Comparison of ENCODE assay signal across 8 cellular contexts in genomic region chr5:16615737-16616535, GRCh38. TPM values are rescaled to one million over a fixed set of nuclear protein-coding genes. Genes with fewer than 3 reads are reported as not detected.
DNase-seq lines count a peak whose midpoint lies in the region; ATAC-seq and TF ChIP-seq lines count a peak whose summit lies in the region.

No MANE protein-coding gene starts in this region.

- TF ChIP-seq CTCF in DOHH2 (IDR thresholded peaks at IDR 0.05; ENCODE audit: low read depth, low read length, poor library complexity, severe bottlenecking) (no peak), gastrocnemius medialis (IDR thresholded peaks at IDR 0.05 in 4 of 5, conservative IDR thresholded peaks at IDR 0.05 in 1 of 5) (no peak)

- POLR2A ChIA-PET in activated CD4-positive, alpha-beta memory T cell treated with anti-CD3 and anti-CD28 coated beads, Interleukin-2, amount 10 ng/mL, durations not matched to agents 7 days and 5 days (lab: Charles Lee) = interaction anchor here (0.9 to 3.2 kb wide), 5 partner anchors 11 to 57 kb away, joined by 3 to 50 read pairs (median 4); no protein-coding TSS in a partner anchor

- CTCF ChIA-PET in activated CD4-positive, alpha-beta memory T cell treated with anti-CD3 and anti-CD28 coated beads, Interleukin-2, amount 10 ng/mL, durations not matched to agents 7 days and 5 days (lab: Charles Lee) = interaction anchor here (1.3 to 1.5 kb wide), 2 partner anchors 66 to 159 kb away, joined by 3 to 5 read pairs; no protein-coding TSS in a partner anchor

- no peak overlapping the region for H3K9ac ChIP-seq in Karpas-422 (ENCODE audit: low read length)

- H3K9me3 ChIP-seq in DOHH2 (ENCODE audit: control insufficient read depth, insufficient read depth, low read length) = no peaks in the 10 kb centered on the region
- no peaks in the 10 kb centered on the region for H3K9me3 ChIP-seq in gastrocnemius medialis
- no peaks in the 10 kb centered on the region for H3K9me3 ChIP-seq in Karpas-422 (ENCODE audit: low read length)

- H3K36me3 ChIP-seq in DOHH2 (ENCODE audit: control insufficient read depth, low read length) = no peaks in the 10 kb centered on the region
- no peaks in the 10 kb centered on the region for H3K36me3 ChIP-seq in gastrocnemius medialis
- H3K36me3 ChIP-seq in Karpas-422 (ENCODE audit: insufficient read depth, low read length) = no peaks in the 10 kb centered on the region

- H2AFZ ChIP-seq in Karpas-422 (ENCODE audit: low read length) = no peak overlapping the region

- intact Hi-C loops in left ventricle myocardium superior (cut with micrococcal nuclease) = no loop called here
- intact Hi-C loops in gastrocnemius medialis (cut with DNase I; ENCODE audit: low total_unique reads) = no loop called here

- DNase-seq in activated CD4-positive, alpha-beta memory T cell treated with anti-CD3 and anti-CD28 coated beads, Interleukin-2, amount 10 ng/mL, durations not matched to agents 7 days and 5 days = no peak
- DNase-seq in left ventricle myocardium superior = no peak
- DNase-seq in gastrocnemius medialis = no peak
- no peak for DNase-seq in Karpas-422
- no peak for DNase-seq in ecto neural progenitor cell (ENCODE audit: low spot score)

- H3K27ac Mint-ChIP-seq in activated CD4-positive, alpha-beta memory T cell treated with anti-CD3 and anti-CD28 coated beads, Interleukin-2, amount 10 ng/mL, durations not matched to agents 7 days and 5 days = peak overlapping the region; percentile 63

- H3K27me3 ChIP-seq in DOHH2 (ENCODE audit: control insufficient read depth, low read length) (peaks cover 40% of the 10 kb centered on the region), gastrocnemius medialis (no peaks in the 10 kb centered on the region), Karpas-422 (ENCODE audit: low read length) (no peaks in the 10 kb centered on the region)

- H3K4me3 ChIP-seq in DOHH2 (ENCODE audit: low read length) = peak overlapping the region; percentile 64
- peak overlapping the region; percentile 52 to 76 (median 68) for H3K4me3 ChIP-seq in gastrocnemius medialis
- no peak overlapping the region for H3K4me3 ChIP-seq in Karpas-422 (ENCODE audit: low read length)

- TF ChIP-seq POLR2A in gastrocnemius medialis (IDR thresholded peaks at IDR 0.05) = no peak

- H3K4me1 ChIP-seq in DOHH2 (ENCODE audit: control insufficient read depth, low read length) (peaks cover 21% of the 10 kb centered on the region), gastrocnemius medialis (peaks cover 0 to 10% of the 10 kb centered on the region in 2 donors), Karpas-422 (ENCODE audit: low read length) (0 out of 2 replicates have a peak, but pooled peaks cover 3% of the 10 kb centered on the region)

- H3K79me2 ChIP-seq in DOHH2 (ENCODE audit: control insufficient read depth, low read length) (no peaks in the 10 kb centered on the region), Karpas-422 (ENCODE audit: low read length) (no peaks in the 10 kb centered on the region)

- peak overlapping the region; percentile 72 for H3K4me2 ChIP-seq in DOHH2 (ENCODE audit: low read length)
- no peak overlapping the region for H3K4me2 ChIP-seq in Karpas-422 (ENCODE audit: low read depth, low read length, poor library complexity, severe bottlenecking)

- no peaks in the 10 kb centered on the region for H3F3A ChIP-seq in DOHH2 (ENCODE audit: control insufficient read depth, insufficient read depth)

- peaks cover 27% of the 10 kb centered on the region for H3K4me1 Mint-ChIP-seq in activated CD4-positive, alpha-beta memory T cell treated with anti-CD3 and anti-CD28 coated beads, Interleukin-2, amount 10 ng/mL, durations not matched to agents 7 days and 5 days

- in situ Hi-C loops in gastrocnemius medialis (cut with MboI; ENCODE audit: low sequenced_read_pairs in 4 of 4) = no loop called here

- H3K36me3 Mint-ChIP-seq in activated CD4-positive, alpha-beta memory T cell treated with anti-CD3 and anti-CD28 coated beads, Interleukin-2, amount 10 ng/mL, durations not matched to agents 7 days and 5 days (ENCODE audit: low read depth) = peaks cover 16% of the 10 kb centered on the region

- ATAC-seq in HG03159 (IDR thresholded peaks at IDR 0.05; ENCODE audit: unreplicated experiment) = peak; percentile 12
- peak; percentile 38 for ATAC-seq in left ventricle myocardium superior
- peak in 1 of 2 donors; percentile 8 for ATAC-seq in gastrocnemius medialis
- ATAC-seq in HG02678 (IDR thresholded peaks at IDR 0.05; ENCODE audit: unreplicated experiment) = no peak

- H3K9me3 Mint-ChIP-seq in activated CD4-positive, alpha-beta memory T cell treated with anti-CD3 and anti-CD28 coated beads, Interleukin-2, amount 10 ng/mL, durations not matched to agents 7 days and 5 days = peaks cover 3% of the 10 kb centered on the region

- H3K27ac ChIP-seq in DOHH2 (ENCODE audit: low read depth, low read length) (no peak overlapping the region), gastrocnemius medialis (no peak overlapping the region), Karpas-422 (ENCODE audit: low read length) (no peak overlapping the region)

- H3K9me2 ChIP-seq in DOHH2 (replicated peaks; ENCODE audit: control insufficient read depth, low read length) (no peaks in the 10 kb centered on the region), Karpas-422 (replicated peaks; ENCODE audit: insufficient read depth, low read length) (no peaks in the 10 kb centered on the region)

- H3K4me3 Mint-ChIP-seq in activated CD4-positive, alpha-beta memory T cell treated with anti-CD3 and anti-CD28 coated beads, Interleukin-2, amount 10 ng/mL, durations not matched to agents 7 days and 5 days = peak overlapping the region; percentile 87

- H4K20me1 ChIP-seq in DOHH2 (ENCODE audit: control insufficient read depth, insufficient read depth, low read depth, low read length) (no peaks in the 10 kb centered on the region), Karpas-422 (ENCODE audit: insufficient read depth, low read depth, low read length) (no peaks in the 10 kb centered on the region)

- peaks cover 10% of the 10 kb centered on the region for H3K27me3 Mint-ChIP-seq in activated CD4-positive, alpha-beta memory T cell treated with anti-CD3 and anti-CD28 coated beads, Interleukin-2, amount 10 ng/mL, durations not matched to agents 7 days and 5 days

RNA-seq across cellular contexts. Expression of gene RETREG1, which starts 0.9 kb away (rescaled TPM):
- total RNA-seq in activated CD4-positive, alpha-beta memory T cell treated with anti-CD3 and anti-CD28 coated beads, Interleukin-2, amount 10 ng/mL, durations not matched to agents 7 days and 5 days = 10 to 100 TPM; 15.1 to 17.3 TPM
- 202 TPM for total RNA-seq in left ventricle myocardium superior
- total RNA-seq in gastrocnemius medialis = 100 to 1,000 TPM in 3 of 4 donors, 10 to 100 TPM in 1; 94.2 to 380 (median 305) TPM
- total RNA-seq in Karpas-422 (2014; rRNA removed; shearing (Covaris generic); ENCODE audit: low replicate concordance) = not detected in 2 replicates

Comparison
In these comparisons a context has a peak if more than half of its experiments do, and no peak if none do; other contexts are left out.
1. RNA of gene RETREG1, which starts 0.9 kb away (total RNA-seq): 94.2 to 380 TPM in gastrocnemius medialis, 202 TPM in left ventricle myocardium superior (single experiment) and 15.1 to 17.3 TPM in activated CD4-positive, alpha-beta memory T cell treated with anti-CD3 and anti-CD28 coated beads, Interleukin-2, amount 10 ng/mL, durations not matched to agents 7 days and 5 days; not detected in Karpas-422; every median in the first group is over 10 times any median in the second.